ENCODE assay signal across 8 cellular contexts in genomic region chr19:6738726-6739389, GRCh38. TPM values are rescaled to one million over a fixed set of nuclear protein-coding genes. Genes with fewer than 3 reads are reported as not detected.
DNase-seq lines count a peak whose midpoint lies in the region; ATAC-seq, FAIRE-seq and TF ChIP-seq lines count a peak whose summit lies in the region.

No MANE protein-coding gene starts in this region.

- peak overlapping the region; percentile 97 for H3K4me3 Mint-ChIP-seq in activated naive CD8-positive, alpha-beta T cell

- peak overlapping the region; percentile 78 for H2AFZ ChIP-seq in Loucy (ENCODE audit: low read length)

- peak overlapping the region; percentile 78 for H3K4me2 ChIP-seq in Loucy (ENCODE audit: low read depth, low read length, poor library complexity, severe bottlenecking)

- H3K9me3 ChIP-seq in BE2C (no peaks in the 10 kb centered on the region), Loucy (ENCODE audit: insufficient read depth, low read depth, low read length) (no peaks in the 10 kb centered on the region), iPS DF 6.9 (ENCODE audit: control insufficient read depth, insufficient read depth, low read length) (no peaks in the 10 kb centered on the region), small intestine (ENCODE audit: control insufficient read depth, low read depth) (no peaks in the 10 kb centered on the region)

- peaks cover 11% of the 10 kb centered on the region; the same call in 1 of the 2 replicates for H3K79me2 ChIP-seq in Loucy (ENCODE audit: insufficient read depth, low read length)

- no peaks in the 10 kb centered on the region for H3F3A ChIP-seq in Loucy (ENCODE audit: low read depth)

- TF ChIP-seq CTCF in BE2C (IDR thresholded peaks at IDR 0.05; ENCODE audit: low read depth, low read length) (no peak), Loucy (conservative IDR thresholded peaks at IDR 0.05; ENCODE audit: low read length) (no peak; the same call in 1 of the 2 replicates)

- ATAC-seq in HG02885 (IDR thresholded peaks at IDR 0.05; ENCODE audit: poor library complexity, unreplicated experiment) = no peak

- H3K27ac Mint-ChIP-seq in activated naive CD8-positive, alpha-beta T cell = peak overlapping the region; percentile 97

- H3K4me1 ChIP-seq in BE2C (peaks cover 5% of the 10 kb centered on the region), Loucy (ENCODE audit: insufficient read depth, low read length, poor library complexity, severe bottlenecking) (peaks cover 37% of the 10 kb centered on the region), iPS DF 6.9 (ENCODE audit: control insufficient read depth, insufficient read depth, low read length) (peaks cover 6% of the 10 kb centered on the region), small intestine (ENCODE audit: control insufficient read depth in 2 of 2, insufficient read depth in 1 of 2, low read depth in 1 of 2, low read length in 1 of 2) (no peaks in the 10 kb centered on the region)

- peak overlapping the region; percentile 65 for H3K9ac ChIP-seq in Loucy (ENCODE audit: low read depth, low read length, poor library complexity, severe bottlenecking)

- peaks cover 7% of the 10 kb centered on the region for H4K20me1 ChIP-seq in Loucy (ENCODE audit: insufficient read depth, low read length, poor library complexity, severe bottlenecking)

- H3K27me3 Mint-ChIP-seq in activated naive CD8-positive, alpha-beta T cell = no peaks in the 10 kb centered on the region

- H3K27ac ChIP-seq in iPS DF 6.9 (ENCODE audit: low read length) (no peak overlapping the region), small intestine (ENCODE audit: low read depth in 1 of 2, low read length in 1 of 2) (peak overlapping the region; percentile 91 to 94)

- FAIRE-seq in small intestine (lab: Jason Lieb, UNC) = no peak

- no peak for DNase-seq in BE2C
- no peak for DNase-seq in iPS DF 6.9 (ENCODE audit: low read depth, low spot score)
- no peak for DNase-seq in small intestine
- no peak for DNase-seq in SW480 (ENCODE audit: low spot score)
- no peak for DNase-seq in NCI-H2227 treated with DMSO at 0.1 percent for 48 hours (lab: John Stamatoyannopoulos, UW)

- WGBS in iPS DF 6.9 (ENCODE audit: insufficient coverage, insufficient read length) = no CpG with 5 or more reads among the region's 26 CpGs
- 7 to 11% (median 11%) methylated on average over 26 of the region's 26 CpGs for WGBS in small intestine, 3 donors

- H3K9me2 ChIP-seq in Loucy (replicated peaks; ENCODE audit: low read depth, low read length) = no peaks in the 10 kb centered on the region

- H3K4me3 ChIP-seq in BE2C (ENCODE audit: low read depth, low read length) = peak overlapping the region; percentile 41
- H3K4me3 ChIP-seq in Loucy (ENCODE audit: low read length, poor library complexity, severe bottlenecking) = peak overlapping the region; percentile 66
- H3K4me3 ChIP-seq in iPS DF 6.9 (ENCODE audit: low read length) = peak overlapping the region; percentile 18; the same call in 1 of the 2 replicates
- peak overlapping the region in 1 of 2 donors; percentile 47 for H3K4me3 ChIP-seq in small intestine (ENCODE audit: low read depth in 1 of 2, low read length in 2 of 2)

- H3K36me3 ChIP-seq in BE2C (no peaks in the 10 kb centered on the region), Loucy (ENCODE audit: insufficient read depth, low read length) (no peaks in the 10 kb centered on the region), iPS DF 6.9 (ENCODE audit: control insufficient read depth, insufficient read depth, low read length) (no peaks in the 10 kb centered on the region; the same call in 1 of the 2 replicates), small intestine (ENCODE audit: control insufficient read depth in 2 of 2, insufficient read depth in 2 of 2, low read length in 2 of 2) (peaks cover 0 to 2% of the 10 kb centered on the region in 2 donors)

- peaks cover 32% of the 10 kb centered on the region for H3K4me1 Mint-ChIP-seq in activated naive CD8-positive, alpha-beta T cell (ENCODE audit: low read depth)

- H3K36me3 Mint-ChIP-seq in activated naive CD8-positive, alpha-beta T cell = peaks cover 2% of the 10 kb centered on the region

- H3K27me3 ChIP-seq in BE2C = no peaks in the 10 kb centered on the region
- H3K27me3 ChIP-seq in Loucy (ENCODE audit: insufficient read depth, low read length, poor library complexity, severe bottlenecking) = no peaks in the 10 kb centered on the region
- H3K27me3 ChIP-seq in iPS DF 6.9 (ENCODE audit: control insufficient read depth, insufficient read depth, low read length) = no peaks in the 10 kb centered on the region
- no peaks in the 10 kb centered on the region for H3K27me3 ChIP-seq in small intestine (ENCODE audit: control insufficient read depth in 2 of 2, insufficient read depth in 2 of 2, low read length in 2 of 2)

- no peaks in the 10 kb centered on the region for H3K9me3 Mint-ChIP-seq in activated naive CD8-positive, alpha-beta T cell (ENCODE audit: low read depth)

RNA-seq across cellular contexts. Expression of gene TRIP10, which starts 0.6 kb away (rescaled TPM):
- polyA plus RNA-seq in BE2C (2012; ENCODE audit: insufficient read depth, insufficient read length, low read depth) = 24.6 TPM
- 100 to 1,000 TPM in 1 of 3 donors, 10 to 100 TPM in 2; 42.1 to 141 (median 68.6) TPM for polyA plus RNA-seq in small intestine

RNA-seq across cellular contexts. Expression of gene GPR108, which starts 1.5 kb away (rescaled TPM):
- 71.0 TPM for polyA plus RNA-seq in BE2C (2012; ENCODE audit: insufficient read depth, insufficient read length, low read depth)
- polyA plus RNA-seq in small intestine = 100 to 1,000 TPM in 2 of 3 donors, 10 to 100 TPM in 1; 75.4 to 128 (median 103) TPM

RNA-seq across cellular contexts. Expression of gene C3, which starts 18.4 kb away (rescaled TPM):
- not detected for polyA plus RNA-seq in BE2C (2012; ENCODE audit: insufficient read depth, insufficient read length, low read depth)
- 100 to 1,000 TPM in 1 of 3 donors, 10 to 100 TPM in 1, 1 to 10 TPM in 1; 9.5 to 552 (median 16.1) TPM for polyA plus RNA-seq in small intestine

RNA-seq across cellular contexts. Expression of gene SH2D3A, which starts 28.4 kb away (rescaled TPM):
- 0.36 TPM for polyA plus RNA-seq in BE2C (2012; ENCODE audit: insufficient read depth, insufficient read length, low read depth)
- polyA plus RNA-seq in small intestine = 10 to 100 TPM; 23.9 to 71.6 (median 55.0) TPM

RNA-seq across cellular contexts. Expression of gene VAV1, which starts 33.6 kb away (rescaled TPM):
- polyA plus RNA-seq in BE2C (2012; ENCODE audit: insufficient read depth, insufficient read length, low read depth) = not detected
- 1 to 10 TPM; 2.5 to 3.5 (median 3.2) TPM for polyA plus RNA-seq in small intestine
